Comparison of ENCODE assay signal across 8 cellular contexts in genomic region chr6:106444777-106445507, GRCh38.
DNase-seq lines count a peak whose midpoint lies in the region; ATAC-seq and TF ChIP-seq lines count a peak whose summit lies in the region.

No MANE protein-coding gene starts in this region.

- H3K27ac ChIP-seq in IMR-90 (ENCODE audit: insufficient read depth, low read length): no peak overlapping the region
- no peak overlapping the region for H3K27ac ChIP-seq in OCI-LY7 (ENCODE audit: low read depth, low read length, poor library complexity, severe bottlenecking)
- peak overlapping the region in 2 of 3 donors; percentile 5 to 67 for H3K27ac ChIP-seq in thyroid gland

- intact Hi-C loops in IMR-90 (cut with micrococcal nuclease): loop anchor here (1.0 to 10.0 kb wide), 4 partner anchors 108 to 1014 kb away; no protein-coding TSS in a partner anchor
- intact Hi-C loops in OCI-LY7 (cut with micrococcal nuclease; ENCODE audit: unreplicated experiment): loop anchor here (1.0 to 10.0 kb wide), 7 partner anchors 110 to 960 kb away; no protein-coding TSS in a partner anchor
- intact Hi-C loops in thyroid gland (cut with DNase I): loop anchor here (5.0 kb wide), 1 partner anchor 122 kb away; no protein-coding TSS in a partner anchor

- H3K36me3 ChIP-seq in IMR-90 (ENCODE audit: control insufficient read depth, insufficient read depth, low read length) (no peaks in the 10 kb centered on the region), OCI-LY7 (ENCODE audit: insufficient read depth, low read length) (no peaks in the 10 kb centered on the region), thyroid gland (no peaks in the 10 kb centered on the region)

- H2BK120ac ChIP-seq in IMR-90 (ENCODE audit: low read depth, low read length): no peak overlapping the region

- in situ Hi-C loops in IMR-90 (cut with MboI; ENCODE audit: low sequenced_read_pairs): loop anchor here (5.0 kb wide), 2 partner anchors 122 to 537 kb away; no protein-coding TSS in a partner anchor

- H3K4me3 ChIP-seq in IMR-90 (ENCODE audit: insufficient read depth, low read depth, low read length) (no peak overlapping the region), OCI-LY7 (ENCODE audit: low read depth, low read length, poor library complexity, severe bottlenecking) (no peak overlapping the region), thyroid gland (replicated peaks in 1 of 3) (no peak overlapping the region)

- H3K9me1 ChIP-seq in IMR-90 (ENCODE audit: insufficient read depth, low read length): no peaks in the 10 kb centered on the region

- no peak overlapping the region for H4K5ac ChIP-seq in IMR-90 (ENCODE audit: low read depth, low read length)

- dilution Hi-C loops in IMR-90 (cut with HindIII; ENCODE audit: low sequenced_read_pairs, unreplicated experiment): loop anchor here (25.0 kb wide), 1 partner anchor 117 kb away; no protein-coding TSS in a partner anchor

- no peak overlapping the region for H2AK5ac ChIP-seq in IMR-90 (ENCODE audit: low read depth, low read length)

- no peak overlapping the region for H3K56ac ChIP-seq in IMR-90 (ENCODE audit: extremely low read depth, insufficient read depth, low read length)

- no peak overlapping the region for H3K18ac ChIP-seq in IMR-90 (ENCODE audit: low read depth, low read length)

- ATAC-seq in GM18909 (IDR thresholded peaks at IDR 0.05; ENCODE audit: poor library complexity, unreplicated experiment): peak; percentile 41
- ATAC-seq in IMR-90 (ENCODE audit: low read depth): peak; percentile 75; the same call in 1 of the 2 replicates
- ATAC-seq in GM19452 (IDR thresholded peaks at IDR 0.05; ENCODE audit: unreplicated experiment): no peak

- H3K23ac ChIP-seq in IMR-90 (ENCODE audit: low read depth, low read length): no peak overlapping the region

- TF ChIP-seq CTCF in IMR-90 (conservative IDR thresholded peaks at IDR 0.05; ENCODE audit: low read depth, low read length) (peak; percentile 73), OCI-LY7 (conservative IDR thresholded peaks at IDR 0.05; ENCODE audit: low read length) (peak; percentile 94), thyroid gland (IDR thresholded peaks at IDR 0.05) (peak; percentile 38 to 79 (median 63))

- no peak overlapping the region for H3K4me2 ChIP-seq in IMR-90 (ENCODE audit: low read depth, low read length)
- no peak overlapping the region for H3K4me2 ChIP-seq in OCI-LY7 (ENCODE audit: low read length)

- TF ChIP-seq POLR2A in IMR-90 (IDR thresholded peaks at IDR 0.05; ENCODE audit: low read depth, low read length) (no peak), thyroid gland (IDR thresholded peaks at IDR 0.05) (no peak)

- BruUV-seq in IMR-90 (replicated peaks; lab: Mats Ljungman, UMichigan): no TSS peak
- BruUV-seq in OCI-LY7 (replicated peaks; lab: Mats Ljungman, UMichigan): no TSS peak

- no peaks in the 10 kb centered on the region for H3K9me2 ChIP-seq in OCI-LY7 (ENCODE audit: insufficient read depth, low read length)

- no peak overlapping the region for H3K9ac ChIP-seq in IMR-90 (ENCODE audit: low read depth, low read length)

- POLR2A ChIA-PET in IMR-90 (lab: Charles Lee; ENCODE audit: unreplicated experiment) (interaction anchor here (0.5 kb wide), 1 partner anchor 62 kb away, joined by 3 read pairs; no protein-coding TSS in a partner anchor), OCI-LY7 (lab: Charles Lee) (interaction anchor here (0.6 to 1.4 kb wide), 3 partner anchors 64 to 142 kb away, joined by 3 to 5 read pairs (median 3); no protein-coding TSS in a partner anchor)

- no peaks in the 10 kb centered on the region for H3K9me3 ChIP-seq in IMR-90 (ENCODE audit: control insufficient read depth, insufficient read depth, low read length)
- H3K9me3 ChIP-seq in OCI-LY7 (ENCODE audit: low read length): no peaks in the 10 kb centered on the region
- no peaks in the 10 kb centered on the region for H3K9me3 ChIP-seq in thyroid gland

- CTCF ChIA-PET in IMR-90 (lab: Yijun Ruan, JAX) (interaction anchor here (1.2 to 2.7 kb wide), 3 partner anchors 118 to 534 kb away, joined by 4 to 31 read pairs (median 7); no protein-coding TSS in a partner anchor), OCI-LY7 (lab: Charles Lee; ENCODE audit: unreplicated experiment) (interaction anchor here (1.0 to 1.2 kb wide), 4 partner anchors 110 to 553 kb away, joined by 3 to 5 read pairs (median 4); no protein-coding TSS in a partner anchor)

- H3K4ac ChIP-seq in IMR-90 (ENCODE audit: low read depth, low read length): no peak overlapping the region

- no peak overlapping the region for H3K14ac ChIP-seq in IMR-90 (replicated peaks; ENCODE audit: low read depth, low read length)

- H2BK15ac ChIP-seq in IMR-90 (ENCODE audit: low read depth, low read length): no peak overlapping the region

- H3K4me1 ChIP-seq in IMR-90 (ENCODE audit: control insufficient read depth, insufficient read depth, low read length) (no peaks in the 10 kb centered on the region), OCI-LY7 (ENCODE audit: insufficient read depth, low read length, poor library complexity, severe bottlenecking) (no peaks in the 10 kb centered on the region), thyroid gland (peaks cover 0 to 12% of the 10 kb centered on the region in 2 donors)

- peak; percentile 78 for TF ChIP-seq RAD21 in IMR-90 (IDR thresholded peaks at IDR 0.05; ENCODE audit: low read length)

- no peak overlapping the region for H4K91ac ChIP-seq in IMR-90 (ENCODE audit: insufficient read depth, low read depth, low read length)

- no peak overlapping the region for H2BK5ac ChIP-seq in IMR-90 (ENCODE audit: low read depth, low read length, poor library complexity, severe bottlenecking)

- H2BK20ac ChIP-seq in IMR-90 (ENCODE audit: low read depth, low read length): no peak overlapping the region

- no peak overlapping the region for H2AFZ ChIP-seq in IMR-90 (replicated peaks; ENCODE audit: low read length, poor library complexity)
- peak overlapping the region; percentile 79 for H2AFZ ChIP-seq in OCI-LY7 (ENCODE audit: low read length)

- no CpG with 5 or more reads among the region's 4 CpGs for WGBS in IMR-90 (ENCODE audit: extremely low coverage in 2 of 2, insufficient read length in 1 of 2), 2 experiments
- WGBS in thyroid gland, 2 donors: 23 to 44% methylated on average over 4 of the region's 4 CpGs

- H3K79me2 ChIP-seq in OCI-LY7 (ENCODE audit: insufficient read depth, low read depth, low read length): no peaks in the 10 kb centered on the region

- no peak overlapping the region for H4K8ac ChIP-seq in IMR-90 (ENCODE audit: low read depth in 2 of 2, low read length in 2 of 2)

- no peaks in the 10 kb centered on the region for H3K79me1 ChIP-seq in IMR-90 (ENCODE audit: low read depth in 1 of 2, low read length in 2 of 2)

- peaks cover 18% of the 10 kb centered on the region for H3K27me3 ChIP-seq in IMR-90 (ENCODE audit: control insufficient read depth, insufficient read depth, low read length)
- no peaks in the 10 kb centered on the region for H3K27me3 ChIP-seq in thyroid gland

- H2AK9ac ChIP-seq in IMR-90 (replicated peaks; ENCODE audit: low read depth, low read length, poor library complexity): no peak overlapping the region

- H4K20me1 ChIP-seq in IMR-90 (ENCODE audit: insufficient read depth, low read length): no peaks in the 10 kb centered on the region
- no peaks in the 10 kb centered on the region for H4K20me1 ChIP-seq in OCI-LY7 (ENCODE audit: insufficient read depth, low read length)

- DNase-seq in DMS 273 treated with DMSO at 0.1 percent for 48 hours (lab: John Stamatoyannopoulos, UW) (peak; percentile 64), IMR-90 (peak; percentile 69), OCI-LY7 (ENCODE audit: low spot score) (peak; percentile 85), kidney tubule cell (ENCODE audit: low spot score) (peak; percentile 74), thyroid gland (no peak)
- DNase-seq in central memory CD4-positive, alpha-beta T cell: peak; percentile 69

TF ChIP-seq in IMR-90, 13 proteins besides CTCF, POLR2A, EP300 and RAD21:
- no peak for TF ChIP-seq RCOR1 (IDR thresholded peaks at IDR 0.05; ENCODE audit: insufficient replicate concordance, low read length)
- TF ChIP-seq BHLHE40 (IDR thresholded peaks at IDR 0.05; ENCODE audit: low read depth, low read length): no peak
- TF ChIP-seq CHD1 (IDR thresholded peaks at IDR 0.05; ENCODE audit: low read depth, low read length): no peak
- TF ChIP-seq MXI1 (IDR thresholded peaks at IDR 0.05; ENCODE audit: borderline replicate concordance, low read depth, low read length): no peak
- TF ChIP-seq RFX5 (IDR thresholded peaks at IDR 0.05; ENCODE audit: low read depth, low read length): no peak
- no peak for TF ChIP-seq FOS (IDR thresholded peaks at IDR 0.05; ENCODE audit: low read depth, low read length)
- TF ChIP-seq MAFK (IDR thresholded peaks at IDR 0.05; ENCODE audit: low read depth, low read length): peak; percentile 50; the same call in 1 of the 2 replicates
- TF ChIP-seq MAZ (IDR thresholded peaks at IDR 0.05; ENCODE audit: borderline replicate concordance, low read depth, low read length): no peak
- TF ChIP-seq SMC3 (IDR thresholded peaks at IDR 0.05; ENCODE audit: low read depth, low read length): peak; percentile 82
- no peak for TF ChIP-seq USF2 (IDR thresholded peaks at IDR 0.05; ENCODE audit: low read depth, low read length)
- TF ChIP-seq NFE2L2 (IDR thresholded peaks at IDR 0.05; ENCODE audit: low read depth, low read length): no peak
- TF ChIP-seq ELK1 (IDR thresholded peaks at IDR 0.05; ENCODE audit: borderline replicate concordance, low read depth, low read length): no peak
- peak; percentile 57 for TF ChIP-seq CEBPB (IDR thresholded peaks at IDR 0.05; ENCODE audit: low read depth, low read length)

Comparison
In these comparisons a context has a peak if more than half of its experiments do, and no peak if none do; other contexts are left out.
1. DNase-seq: peak in DMS 273 treated with DMSO at 0.1 percent for 48 hours (single experiment), IMR-90 (single experiment), OCI-LY7 (single experiment), central memory CD4-positive, alpha-beta T cell (single experiment) and kidney tubule cell (single experiment); none in thyroid gland (0 of 2).
2. H3K27ac ChIP-seq: peak in thyroid gland (2 of 3); none in IMR-90 (single experiment) and OCI-LY7 (single experiment).
3. Peak in every context shown above with its lines, with median percentiles within 50 percentile points of each other: CTCF ChIP-seq.